9 cellular contexts compared by ENCODE assay signal in genomic region chr13:54787754-54788153, GRCh38.
"Had no signal": no experiment of that assay in that cellular context is flagged by ENCODE, and none has a peak within 500 bp of the region (broad histone marks: within the 10 kb centered on the region; RNA-seq: fewer than 3 reads in every experiment).

No MANE protein-coding gene starts in this region.

- H3K4me3 ChIP-seq: GM23338, K562 had no signal

- FAIRE-seq: H1, H54, HTR-8/SVneo, K562 had no signal

- DNase-seq: H9, HCEC 1CT, IMR-90, KG1 had no signal

- H3K4me2 ChIP-seq: GM23338 had no signal

- H2AFZ ChIP-seq: GM23338 had no signal

- ATAC-seq: GM23338, K562 had no signal
